Comparison of ENCODE assay signal across 10 cellular contexts in the genomic region with DNA sequence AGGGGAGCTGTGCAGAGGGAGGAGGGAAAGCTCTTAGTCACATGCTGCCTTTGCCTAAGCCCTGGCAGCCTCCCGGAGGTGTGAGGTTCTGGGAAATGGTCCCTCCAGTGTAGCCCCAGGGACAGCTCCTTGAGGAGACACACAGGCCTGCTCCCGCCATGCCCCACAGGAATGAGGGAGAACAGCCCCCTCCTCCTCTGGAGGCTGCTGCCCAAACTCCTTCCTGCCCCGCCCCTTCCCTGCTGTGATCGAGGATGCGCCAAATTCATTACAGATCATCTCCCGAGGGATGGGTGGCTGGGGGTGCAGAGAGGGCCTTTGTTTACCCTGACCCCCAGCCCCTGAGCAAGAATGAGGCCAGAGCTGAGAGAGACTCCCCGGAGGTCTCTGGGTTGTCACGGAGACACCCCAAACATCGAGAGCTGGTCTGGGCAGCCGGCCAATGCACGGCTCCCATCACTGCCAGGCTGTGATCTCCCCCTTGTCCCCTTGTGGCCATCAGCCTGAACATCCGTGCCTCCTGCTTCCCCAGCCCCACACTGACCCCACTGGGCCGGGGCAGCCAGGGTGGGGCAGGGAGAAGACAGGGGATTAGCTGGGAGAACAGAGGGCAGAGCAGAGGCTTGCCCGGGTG. TPM values are rescaled to one million over a fixed set of nuclear protein-coding genes. Genes with fewer than 3 reads are reported as not detected.
DNase-seq lines count a peak whose midpoint lies in the region; ATAC-seq and TF ChIP-seq lines count a peak whose summit lies in the region.
"Had no signal": no experiment of that assay in that cellular context is flagged by ENCODE, and none has a peak within 500 bp of the region (broad histone marks: within the 10 kb centered on the region; RNA-seq: fewer than 3 reads in every experiment).

No MANE protein-coding gene starts in this region.

- intact Hi-C loops in sigmoid colon (cut with DNase I): loop anchor here (10.0 kb wide), 2 partner anchors 68 to 108 kb away; a partner anchor contains a TSS

- 33 to 59% methylated on average over 14 of the region's 14 CpGs for WGBS in sigmoid colon, 2 donors

- TF ChIP-seq CTCF in fibroblast of villous mesenchyme (IDR thresholded peaks at IDR 0.05; ENCODE audit: insufficient read depth, low read depth, low read length) (no peak), sigmoid colon (IDR thresholded peaks at IDR 0.05) (no peak)

- H3K4me3 ChIP-seq in SJCRH30: peak overlapping the region; percentile 39
- H3K4me3 ChIP-seq in fibroblast of villous mesenchyme (ENCODE audit: low read depth, low read length): no peak overlapping the region
- no peak overlapping the region for H3K4me3 ChIP-seq in sigmoid colon

- no peak overlapping the region for H3K27ac Mint-ChIP-seq in stimulated activated memory B cell treated with anti-CD40 and anti-IgM and Interleukin-4, amounts not matched to agents 10 μg/mL and 1 μg/mL and 100 μg/mL, for 72 hours

- peaks cover 8% of the 10 kb centered on the region for H3K4me1 ChIP-seq in SJCRH30
- peaks cover 0 to 29% (median 27%) of the 10 kb centered on the region in 4 donors for H3K4me1 ChIP-seq in sigmoid colon

- no peak for TF ChIP-seq POLR2A in sigmoid colon (IDR thresholded peaks at IDR 0.05)

- ATAC-seq in stimulated activated memory B cell treated with anti-CD40 and anti-IgM and Interleukin-4, amounts not matched to agents 10 μg/mL and 1 μg/mL and 100 μg/mL, for 72 hours: no peak

- H3K4me1 Mint-ChIP-seq in stimulated activated memory B cell treated with anti-CD40 and anti-IgM and Interleukin-4, amounts not matched to agents 10 μg/mL and 1 μg/mL and 100 μg/mL, for 72 hours: peaks cover 8% of the 10 kb centered on the region

- H3K4me3 Mint-ChIP-seq in stimulated activated memory B cell treated with anti-CD40 and anti-IgM and Interleukin-4, amounts not matched to agents 10 μg/mL and 1 μg/mL and 100 μg/mL, for 72 hours: no peak overlapping the region

- H3K27me3 ChIP-seq in SJCRH30 (peaks cover 3% of the 10 kb centered on the region; the same call in 1 of the 2 replicates), sigmoid colon (no peaks in the 10 kb centered on the region)

- peaks cover 29% of the 10 kb centered on the region for H3K27me3 Mint-ChIP-seq in stimulated activated memory B cell treated with anti-CD40 and anti-IgM and Interleukin-4, amounts not matched to agents 10 μg/mL and 1 μg/mL and 100 μg/mL, for 72 hours

- no peak for TF ChIP-seq EP300 in sigmoid colon (IDR thresholded peaks at IDR 0.05)

- no peaks in the 10 kb centered on the region for H3K9me3 Mint-ChIP-seq in stimulated activated memory B cell treated with anti-CD40 and anti-IgM and Interleukin-4, amounts not matched to agents 10 μg/mL and 1 μg/mL and 100 μg/mL, for 72 hours

- peak; percentile 44 for DNase-seq in GM03348 (ENCODE audit: low spot score)
- DNase-seq in SJCRH30: peak; percentile 58 to 65
- peak; percentile 19 for DNase-seq in fibroblast of villous mesenchyme (ENCODE audit: low read depth)
- peak; percentile 84 for DNase-seq in sigmoid colon
- DNase-seq in CD1c-positive myeloid dendritic cell (ENCODE audit: extremely low spot score): no peak
- no peak for DNase-seq in H4 (ENCODE audit: low spot score)
- no peak for DNase-seq in SW 1271 (lab: John Stamatoyannopoulos, UW)

- no peaks in the 10 kb centered on the region for H3K36me3 ChIP-seq in SJCRH30
- H3K36me3 ChIP-seq in sigmoid colon: no peaks in the 10 kb centered on the region

- H3K27ac ChIP-seq in SJCRH30 (no peak overlapping the region), sigmoid colon (peak overlapping the region; percentile 54 to 83 (median 70))

- H3K36me3 Mint-ChIP-seq in stimulated activated memory B cell treated with anti-CD40 and anti-IgM and Interleukin-4, amounts not matched to agents 10 μg/mL and 1 μg/mL and 100 μg/mL, for 72 hours: no peaks in the 10 kb centered on the region

- H3K9me3 ChIP-seq in SJCRH30 (replicated peaks): no peaks in the 10 kb centered on the region
- H3K9me3 ChIP-seq in sigmoid colon: no peaks in the 10 kb centered on the region

RNA-seq across cellular contexts. Expression of a gene that starts 8.4 kb away (rescaled TPM):
- 0.08 TPM in 1 of 2 replicates, not detected in the other for total RNA-seq in SJCRH30 (2014; rRNA removed; shearing (Covaris generic))
- total RNA-seq in fibroblast of villous mesenchyme (under 0.01 TPM in 2 replicates), sigmoid colon (1 to 10 TPM; 1.1 to 4.9 (median 3.2) TPM)
- 1 to 10 TPM in 1 of 3 donors, under 1 TPM in 1, not detected in 1; 0.57 to 1.2 TPM for polyA plus RNA-seq in sigmoid colon
- total RNA-seq in H4 (2014; rRNA removed; shearing (Covaris generic)): 0.48 TPM in 1 of 2 replicates, not detected in the other
- total RNA-seq: glomerular endothelial cell, pulmonary artery endothelial cell had no signal

RNA-seq across cellular contexts. Expression of a gene that starts 32.0 kb away (rescaled TPM):
- 1.2 and 1.8 TPM in 2 replicates for total RNA-seq in SJCRH30 (2014; rRNA removed; shearing (Covaris generic))
- total RNA-seq in fibroblast of villous mesenchyme (6.8 and 9.9 TPM in 2 replicates), sigmoid colon (100 to 1,000 TPM in 2 of 4 donors, 10 to 100 TPM in 2; 74.2 to 291 (median 155) TPM)
- polyA plus RNA-seq in sigmoid colon: 10 to 100 TPM in 1 of 3 donors, 1 to 10 TPM in 2; 3.2 to 64.7 (median 4.2) TPM
- total RNA-seq in H4 (2014; rRNA removed; shearing (Covaris generic)): 6.5 and 10.9 TPM in 2 replicates

Comparison
In these comparisons a context has a peak if more than half of its experiments do, and no peak if none do; other contexts are left out.
1. DNase-seq: peak in GM03348 (single experiment), SJCRH30 (2 of 2), fibroblast of villous mesenchyme (single experiment) and sigmoid colon (single experiment); none in CD1c-positive myeloid dendritic cell (single experiment), H4 (single experiment) and SW 1271 (0 of 2).